ENCODE assay signal across 24 cellular contexts in the genomic region with DNA sequence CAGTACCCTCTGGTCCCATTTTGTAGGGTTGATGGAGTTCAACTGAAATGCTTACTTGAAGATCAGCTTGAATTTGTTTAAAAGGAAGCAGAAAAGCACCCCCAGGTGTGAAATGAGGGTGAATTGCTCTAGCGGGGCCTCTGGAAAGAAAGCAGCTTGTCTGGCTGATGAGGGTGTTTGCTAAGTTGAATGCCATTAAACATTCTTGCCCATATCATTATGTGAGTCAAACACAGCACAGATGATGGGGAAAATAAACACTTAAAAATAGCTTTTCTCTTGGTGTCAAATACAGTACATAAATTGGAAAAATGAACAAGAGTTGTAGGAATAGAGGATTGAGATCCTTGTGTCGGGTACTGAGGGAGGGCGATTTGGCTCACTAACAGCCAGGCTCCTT.
A peak's percentile ranks its signal among the peaks of the same experiment; 100 is the strongest.
DNase-seq lines count a peak whose midpoint lies in the region; ATAC-seq and TF ChIP-seq lines count a peak whose summit lies in the region.
"Had no signal": no experiment of that assay in that cellular context is flagged by ENCODE, and none has a peak within 500 bp of the region (broad histone marks: within the 10 kb centered on the region; RNA-seq: fewer than 3 reads in every experiment).

No MANE protein-coding gene starts in this region.

- H2AFZ ChIP-seq in GM23338 (peak overlapping the region; percentile 40; the same call in 1 of the 2 replicates), neural progenitor cell (replicated peaks) (peak overlapping the region; percentile 83)
- H2AFZ ChIP-seq: GM23248 had no signal

- ATAC-seq in GM23338 (no peak), HG03135 (IDR thresholded peaks at IDR 0.05; ENCODE audit: unreplicated experiment) (no peak)
- ATAC-seq in effector memory CD8-positive, alpha-beta T cell (replicated peaks): no peak
- ATAC-seq: A549, GM12878, HCT116 had no signal

- H3K27ac ChIP-seq in GM23338 (ENCODE audit: low read depth) (no peak overlapping the region), neural progenitor cell (no peak overlapping the region)
- H3K27ac ChIP-seq: A549; BLaER1 treated with 17β-estradiol and CSF1 and Interleukin-3, amounts not matched to agents 10 nM and 100 nM; GM23248 had no signal

- H3K4me1 Mint-ChIP-seq in GM23338 (peaks cover 9% of the 10 kb centered on the region; the same call in 2 of the 3 replicates), nephron (peaks cover 11% of the 10 kb centered on the region), neural progenitor cell (peaks cover 10% of the 10 kb centered on the region)
- no peaks in the 10 kb centered on the region for H3K4me1 Mint-ChIP-seq in effector memory CD8-positive, alpha-beta T cell (ENCODE audit: low read depth in 2 of 2)
- H3K4me1 Mint-ChIP-seq: CD14-positive monocyte; CD8-positive, alpha-beta memory T cell had no signal

- H3K4me1 ChIP-seq in GM23338 (ENCODE audit: insufficient read depth) (peaks cover 6% of the 10 kb centered on the region; the same call in 1 of the 2 replicates), neural progenitor cell (peaks cover 26% of the 10 kb centered on the region)
- H3K4me1 ChIP-seq: A549; BE2C; BLaER1 treated with 17β-estradiol and CSF1 and Interleukin-3, amounts not matched to agents 10 nM and 100 nM had no signal

- H3K79me2 ChIP-seq in GM23338 (replicated peaks; ENCODE audit: insufficient read depth): no peaks in the 10 kb centered on the region
- H3K79me2 ChIP-seq in neural progenitor cell (ENCODE audit: low read depth): no peaks in the 10 kb centered on the region

- no peaks in the 10 kb centered on the region for H3K27me3 ChIP-seq in GM23338 (ENCODE audit: insufficient read depth)
- no peaks in the 10 kb centered on the region for H3K27me3 ChIP-seq in neural progenitor cell
- H3K27me3 ChIP-seq: BE2C; BLaER1 treated with 17β-estradiol and CSF1 and Interleukin-3, amounts not matched to agents 10 nM and 100 nM had no signal

- DNase-seq in GM23338 (ENCODE audit: low spot score) (no peak), NCI-H2227 treated with DMSO at 0.1 percent for 48 hours (lab: John Stamatoyannopoulos, UW) (peak; percentile 48), neural progenitor cell (ENCODE audit: low spot score) (no peak), NCI-H774 (lab: John Stamatoyannopoulos, UW) (no peak)
- DNase-seq in effector memory CD8-positive, alpha-beta T cell: no peak
- DNase-seq: 8988T; ACHN; AML-193; BE2C; CD4-positive, alpha-beta T cell; CD8-positive, alpha-beta memory T cell; DMS 273 treated with DMSO at 0.1 percent for 48 hours; DMS79; EL; GDM1; GM23248; H9 had no signal

- H4K20me1 ChIP-seq in GM23338 (replicated peaks; ENCODE audit: insufficient read depth): no peaks in the 10 kb centered on the region
- H4K20me1 ChIP-seq in neural progenitor cell (ENCODE audit: low read depth): no peaks in the 10 kb centered on the region
- H4K20me1 ChIP-seq: BLaER1 treated with 17β-estradiol and CSF1 and Interleukin-3, amounts not matched to agents 10 nM and 100 nM had no signal

- H3K36me3 ChIP-seq in GM23338 (ENCODE audit: insufficient read depth): no peaks in the 10 kb centered on the region
- no peaks in the 10 kb centered on the region for H3K36me3 ChIP-seq in neural progenitor cell
- H3K36me3 ChIP-seq: BE2C; BLaER1 treated with 17β-estradiol and CSF1 and Interleukin-3, amounts not matched to agents 10 nM and 100 nM had no signal

- H3K9ac ChIP-seq in neural progenitor cell: no peak overlapping the region
- H3K9ac ChIP-seq: BLaER1 treated with 17β-estradiol and CSF1 and Interleukin-3, amounts not matched to agents 10 nM and 100 nM; GM23248 had no signal

- H3F3A ChIP-seq in GM23338 (replicated peaks; ENCODE audit: low read depth): no peaks in the 10 kb centered on the region
- H3F3A ChIP-seq in neural progenitor cell (ENCODE audit: low read depth): no peaks in the 10 kb centered on the region

- no peaks in the 10 kb centered on the region for H3K9me3 ChIP-seq in neural progenitor cell (ENCODE audit: low read depth)
- H3K9me3 ChIP-seq: A549; BE2C; BLaER1 treated with 17β-estradiol and CSF1 and Interleukin-3, amounts not matched to agents 10 nM and 100 nM had no signal

- no peak for TF ChIP-seq CTCF in GM23338 (conservative IDR thresholded peaks at IDR 0.05; ENCODE audit: low read depth in 2 of 2)
- no peak for TF ChIP-seq CTCF in nephron (IDR thresholded peaks at IDR 0.05; ENCODE audit: unreplicated experiment in 3 of 3)
- TF ChIP-seq CTCF in neural progenitor cell (IDR thresholded peaks at IDR 0.05): no peak

- no peaks in the 10 kb centered on the region for H3K36me3 Mint-ChIP-seq in GM23338 (ENCODE audit: low read depth)
- no peaks in the 10 kb centered on the region for H3K36me3 Mint-ChIP-seq in nephron (ENCODE audit: low read depth)
- H3K36me3 Mint-ChIP-seq in neural progenitor cell: no peaks in the 10 kb centered on the region
- H3K36me3 Mint-ChIP-seq in effector memory CD8-positive, alpha-beta T cell (ENCODE audit: insufficient read depth): no peaks in the 10 kb centered on the region
- H3K36me3 Mint-ChIP-seq: CD14-positive monocyte; CD8-positive, alpha-beta memory T cell had no signal

- H3K4me2 ChIP-seq in GM23338 (no peak overlapping the region), neural progenitor cell (peak overlapping the region; percentile 28)
- H3K4me2 ChIP-seq: A549; BLaER1 treated with 17β-estradiol and CSF1 and Interleukin-3, amounts not matched to agents 10 nM and 100 nM had no signal

- H3K9me3 Mint-ChIP-seq in GM23338 (no peaks in the 10 kb centered on the region), nephron (no peaks in the 10 kb centered on the region), neural progenitor cell (no peaks in the 10 kb centered on the region)
- no peaks in the 10 kb centered on the region for H3K9me3 Mint-ChIP-seq in effector memory CD8-positive, alpha-beta T cell
- H3K9me3 Mint-ChIP-seq: CD4-positive, alpha-beta T cell; CD8-positive, alpha-beta memory T cell; H9 had no signal

- no peaks in the 10 kb centered on the region for H3K27me3 Mint-ChIP-seq in GM23338 (ENCODE audit: insufficient read depth, low read depth, poor library complexity)
- peaks cover 3% of the 10 kb centered on the region for H3K27me3 Mint-ChIP-seq in nephron (ENCODE audit: low read depth)
- H3K27me3 Mint-ChIP-seq in neural progenitor cell (ENCODE audit: insufficient read depth, low read depth): no peaks in the 10 kb centered on the region
- H3K27me3 Mint-ChIP-seq in effector memory CD8-positive, alpha-beta T cell: peaks cover 0 to 5% of the 10 kb centered on the region in 2 donors

- H3K27ac Mint-ChIP-seq in GM23338 (no peak overlapping the region), nephron (peak overlapping the region; percentile 10 to 23 (median 20)), neural progenitor cell (no peak overlapping the region)
- H3K27ac Mint-ChIP-seq in effector memory CD8-positive, alpha-beta T cell: no peak overlapping the region
- H3K27ac Mint-ChIP-seq: CD14-positive monocyte; CD4-positive, alpha-beta T cell; CD8-positive, alpha-beta memory T cell; H9 had no signal

- no peaks in the 10 kb centered on the region for H3K9me2 ChIP-seq in GM23338 (ENCODE audit: insufficient read depth)

- H3K4me3 Mint-ChIP-seq in GM23338: no peak overlapping the region
- H3K4me3 Mint-ChIP-seq in nephron: no peak overlapping the region
- no peak overlapping the region for H3K4me3 Mint-ChIP-seq in neural progenitor cell
- H3K4me3 Mint-ChIP-seq in effector memory CD8-positive, alpha-beta T cell: no peak overlapping the region
- H3K4me3 Mint-ChIP-seq: CD14-positive monocyte; CD4-positive, alpha-beta T cell; CD8-positive, alpha-beta memory T cell; H9 had no signal

- H3K4me3 ChIP-seq in GM23338: no peak overlapping the region
- H3K4me3 ChIP-seq in neural progenitor cell: no peak overlapping the region
- H3K4me3 ChIP-seq: A549; BLaER1 treated with 17β-estradiol and CSF1 and Interleukin-3, amounts not matched to agents 10 nM and 100 nM; GM12878; GM23248 had no signal

TF ChIP-seq in GM23338, 12 proteins besides CTCF, POLR2A, EP300 and RAD21:
- no peak for TF ChIP-seq CREB1 (CRISPR knock-in tag; IDR thresholded peaks at IDR 0.05; ENCODE audit: low read depth)
- TF ChIP-seq JUNB (IDR thresholded peaks at IDR 0.05; ENCODE audit: unreplicated experiment): no peak
- TF ChIP-seq ZNF114 (CRISPR knock-in tag; IDR thresholded peaks at IDR 0.05): no peak
- TF ChIP-seq, protein P1, sequence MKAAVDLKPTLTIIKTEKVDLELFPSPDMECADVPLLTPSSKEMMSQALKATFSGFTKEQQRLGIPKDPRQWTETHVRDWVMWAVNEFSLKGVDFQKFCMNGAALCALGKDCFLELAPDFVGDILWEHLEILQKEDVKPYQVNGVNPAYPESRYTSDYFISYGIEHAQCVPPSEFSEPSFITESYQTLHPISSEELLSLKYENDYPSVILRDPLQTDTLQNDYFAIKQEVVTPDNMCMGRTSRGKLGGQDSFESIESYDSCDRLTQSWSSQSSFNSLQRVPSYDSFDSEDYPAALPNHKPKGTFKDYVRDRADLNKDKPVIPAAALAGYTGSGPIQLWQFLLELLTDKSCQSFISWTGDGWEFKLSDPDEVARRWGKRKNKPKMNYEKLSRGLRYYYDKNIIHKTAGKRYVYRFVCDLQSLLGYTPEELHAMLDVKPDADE (IDR thresholded peaks at IDR 0.05): no peak

Comparison
In these comparisons a context has a peak if more than half of its experiments do, and no peak if none do; other contexts are left out.
1. H3K27ac Mint-ChIP-seq: peak in nephron (3 of 3); none in GM23338 (single experiment), neural progenitor cell (single experiment) and effector memory CD8-positive, alpha-beta T cell (0 of 2).